ENCODE assay signal across 26 cellular contexts in the genomic region with DNA sequence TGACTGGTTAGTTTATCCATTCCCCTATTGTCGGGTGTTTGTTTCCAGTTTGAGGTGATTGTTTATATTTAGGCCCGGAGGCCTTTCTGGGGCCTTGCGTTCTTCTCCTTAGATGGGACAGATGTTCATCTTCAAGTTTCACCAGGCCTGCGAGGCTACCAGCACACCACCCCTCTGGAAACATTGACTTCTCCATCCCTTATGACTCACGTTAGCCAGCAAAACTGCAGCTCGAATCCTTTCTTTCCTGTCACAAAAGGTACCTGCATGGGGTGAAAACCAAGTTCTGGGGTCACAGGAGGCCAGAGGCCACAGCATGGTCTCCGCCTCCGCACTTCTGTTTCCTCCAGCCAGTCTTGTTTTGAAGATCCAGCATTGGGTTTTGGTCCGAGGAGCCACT. TPM values are rescaled to one million over a fixed set of nuclear protein-coding genes. Genes with fewer than 3 reads are reported as not detected.
DNase-seq lines count a peak whose midpoint lies in the region; ATAC-seq and TF ChIP-seq lines count a peak whose summit lies in the region.
"Had no signal": no experiment of that assay in that cellular context is flagged by ENCODE, and none has a peak within 500 bp of the region (broad histone marks: within the 10 kb centered on the region; RNA-seq: fewer than 3 reads in every experiment).

No MANE protein-coding gene starts in this region.

- H2BK5ac ChIP-seq in IMR-90 (ENCODE audit: low read depth, low read length, poor library complexity, severe bottlenecking) = no peak overlapping the region

- no peaks in the 10 kb centered on the region for H3K9me1 ChIP-seq in IMR-90 (ENCODE audit: insufficient read depth, low read length)

- H3K36me3 Mint-ChIP-seq in neural progenitor cell = peaks cover 2% of the 10 kb centered on the region
- H3K36me3 Mint-ChIP-seq in activated CD4-positive, alpha-beta memory T cell treated with anti-CD3 and anti-CD28 coated beads for 36 hours = no peaks in the 10 kb centered on the region
- H3K36me3 Mint-ChIP-seq: memory B cell, naive B cell had no signal

- H3K79me1 ChIP-seq in IMR-90 (ENCODE audit: low read depth in 1 of 2, low read length in 2 of 2) = no peaks in the 10 kb centered on the region

- peaks cover 2% of the 10 kb centered on the region for H3K27me3 Mint-ChIP-seq in neural progenitor cell (ENCODE audit: insufficient read depth, low read depth)
- no peaks in the 10 kb centered on the region for H3K27me3 Mint-ChIP-seq in activated CD4-positive, alpha-beta memory T cell treated with anti-CD3 and anti-CD28 coated beads for 36 hours
- H3K27me3 Mint-ChIP-seq: activated CD4-positive, alpha-beta T cell treated with anti-CD3 and anti-CD28 coated beads, Interleukin-2, amount 10 ng/mL, durations not matched to agents 24 days and 14 days; CD4-positive, alpha-beta T cell; memory B cell; naive B cell; stimulated activated naive CD8-positive, alpha-beta T cell treated with anti-CD3 and anti-CD28 coated beads, Interleukin-15, Interleukin-2, amounts not matched to agents 100 ng/mL and 50 ng/mL, for 24 hours had no signal

- peak overlapping the region; percentile 59 for H2AK9ac ChIP-seq in IMR-90 (replicated peaks; ENCODE audit: low read depth, low read length, poor library complexity)

- H3K9ac ChIP-seq in IMR-90 (ENCODE audit: low read depth, low read length) = no peak overlapping the region
- H3K9ac ChIP-seq in neural progenitor cell = no peak overlapping the region

- H2BK20ac ChIP-seq in IMR-90 (ENCODE audit: low read depth, low read length) = no peak overlapping the region

- TF ChIP-seq RAD21 in IMR-90 (IDR thresholded peaks at IDR 0.05; ENCODE audit: low read length) = no peak

- H2AK5ac ChIP-seq in IMR-90 (ENCODE audit: low read depth, low read length) = no peak overlapping the region

- 18% methylated on average over 3 of the region's 9 CpGs; no CpG with 5 or more reads in 1 of the 2 experiments for WGBS in IMR-90 (ENCODE audit: extremely low coverage in 2 of 2, insufficient read length in 1 of 2), 2 experiments

- no peaks in the 10 kb centered on the region for H3K36me3 ChIP-seq in IMR-90 (ENCODE audit: control insufficient read depth, insufficient read depth, low read length)
- no peaks in the 10 kb centered on the region for H3K36me3 ChIP-seq in neural progenitor cell
- H3K36me3 ChIP-seq: sigmoid colon, uterus had no signal

- H3K14ac ChIP-seq in IMR-90 (replicated peaks; ENCODE audit: low read depth, low read length) = no peak overlapping the region

- no peak overlapping the region for H3K4ac ChIP-seq in IMR-90 (ENCODE audit: low read depth, low read length)

- peaks cover 26% of the 10 kb centered on the region for H3K9me3 Mint-ChIP-seq in neural progenitor cell
- H3K9me3 Mint-ChIP-seq in activated CD4-positive, alpha-beta memory T cell treated with anti-CD3 and anti-CD28 coated beads for 36 hours = no peaks in the 10 kb centered on the region
- H3K9me3 Mint-ChIP-seq: activated CD4-positive, alpha-beta T cell treated with anti-CD3 and anti-CD28 coated beads, Interleukin-2, amount 10 ng/mL, durations not matched to agents 24 days and 14 days; memory B cell; stimulated activated naive CD8-positive, alpha-beta T cell treated with anti-CD3 and anti-CD28 coated beads, Interleukin-15, Interleukin-2, amounts not matched to agents 100 ng/mL and 50 ng/mL, for 24 hours had no signal

- H3K4me2 ChIP-seq in IMR-90 (ENCODE audit: low read depth, low read length) = peak overlapping the region; percentile 64
- H3K4me2 ChIP-seq in neural progenitor cell = no peak overlapping the region

- dilution Hi-C loops in IMR-90 (cut with HindIII; ENCODE audit: low sequenced_read_pairs, unreplicated experiment) = no loop called here

- H3K9me3 ChIP-seq in IMR-90 (ENCODE audit: control insufficient read depth, insufficient read depth, low read length) = peaks cover 4% of the 10 kb centered on the region; the same call in 1 of the 2 replicates
- H3K9me3 ChIP-seq in neural progenitor cell (ENCODE audit: low read depth) = no peaks in the 10 kb centered on the region
- H3K9me3 ChIP-seq: sigmoid colon, uterus had no signal

- in situ Hi-C loops in IMR-90 (cut with MboI; ENCODE audit: low sequenced_read_pairs) = no loop called here

- no peaks in the 10 kb centered on the region for H3K79me2 ChIP-seq in neural progenitor cell (ENCODE audit: low read depth)

- H3K4me3 Mint-ChIP-seq in neural progenitor cell = no peak overlapping the region
- no peak overlapping the region for H3K4me3 Mint-ChIP-seq in activated CD4-positive, alpha-beta memory T cell treated with anti-CD3 and anti-CD28 coated beads for 36 hours
- H3K4me3 Mint-ChIP-seq: activated CD4-positive, alpha-beta T cell treated with anti-CD3 and anti-CD28 coated beads, Interleukin-2, amount 10 ng/mL, durations not matched to agents 24 days and 14 days; CD4-positive, alpha-beta T cell; endodermal cell; memory B cell; stimulated activated naive CD8-positive, alpha-beta T cell treated with anti-CD3 and anti-CD28 coated beads, Interleukin-15, Interleukin-2, amounts not matched to agents 100 ng/mL and 50 ng/mL, for 24 hours had no signal

- H4K5ac ChIP-seq in IMR-90 (ENCODE audit: low read depth, low read length) = no peak overlapping the region

- no peak overlapping the region for H4K8ac ChIP-seq in IMR-90 (ENCODE audit: low read depth in 2 of 2, low read length in 2 of 2)

- no peak overlapping the region for H3K23ac ChIP-seq in IMR-90 (ENCODE audit: low read depth, low read length)

- H3K27ac ChIP-seq in IMR-90 (ENCODE audit: insufficient read depth, low read length) (peak overlapping the region; percentile 64; the same call in 1 of the 2 replicates), cingulate gyrus (ENCODE audit: low read depth, low read length) (peak overlapping the region; percentile 51), neural progenitor cell (no peak overlapping the region)

- intact Hi-C loops in IMR-90 (cut with micrococcal nuclease) = no loop called here
- intact Hi-C loops in activated CD4-positive, alpha-beta memory T cell treated with anti-CD3 and anti-CD28 coated beads for 36 hours (cut with micrococcal nuclease) = no loop called here

- peak overlapping the region; percentile 24 for H2AFZ ChIP-seq in IMR-90 (replicated peaks; ENCODE audit: low read length, poor library complexity)
- no peak overlapping the region for H2AFZ ChIP-seq in neural progenitor cell (replicated peaks)

- CTCF ChIA-PET in IMR-90 (lab: Yijun Ruan, JAX) = interaction anchor here (1.5 kb wide), 1 partner anchor 10 kb away, joined by 4 read pairs; no protein-coding TSS in a partner anchor
- CTCF ChIA-PET in activated CD4-positive, alpha-beta memory T cell treated with anti-CD3 and anti-CD28 coated beads for 36 hours (lab: Charles Lee) = no interaction called here

- no peak for TF ChIP-seq CTCF in IMR-90 (conservative IDR thresholded peaks at IDR 0.05; ENCODE audit: low read depth, low read length)
- no peak for TF ChIP-seq CTCF in neural progenitor cell (IDR thresholded peaks at IDR 0.05)

- H3K18ac ChIP-seq in IMR-90 (ENCODE audit: low read depth, low read length) = no peak overlapping the region

- POLR2A ChIA-PET in IMR-90 (lab: Charles Lee; ENCODE audit: unreplicated experiment) = no interaction called here
- POLR2A ChIA-PET in activated CD4-positive, alpha-beta memory T cell treated with anti-CD3 and anti-CD28 coated beads for 36 hours (lab: Charles Lee) = no interaction called here

- H3K4me1 ChIP-seq in IMR-90 (ENCODE audit: control insufficient read depth, insufficient read depth, low read length) = peaks cover 2% of the 10 kb centered on the region
- H3K4me1 ChIP-seq in neural progenitor cell = peaks cover 4% of the 10 kb centered on the region
- H3K4me1 ChIP-seq: uterus had no signal

- TF ChIP-seq POLR2A in IMR-90 (IDR thresholded peaks at IDR 0.05; ENCODE audit: low read depth, low read length) = no peak

- H3K27me3 ChIP-seq in IMR-90 (ENCODE audit: control insufficient read depth, insufficient read depth, low read length) = peaks cover 4% of the 10 kb centered on the region; the same call in 1 of the 2 replicates
- H3K27me3 ChIP-seq in neural progenitor cell = no peaks in the 10 kb centered on the region
- H3K27me3 ChIP-seq: sigmoid colon, uterus had no signal

- H3K56ac ChIP-seq in IMR-90 (ENCODE audit: extremely low read depth, insufficient read depth, low read length) = no peak overlapping the region

- no peak overlapping the region for H3K4me3 ChIP-seq in IMR-90 (ENCODE audit: insufficient read depth, low read depth, low read length)
- no peak overlapping the region for H3K4me3 ChIP-seq in neural progenitor cell
- H3K4me3 ChIP-seq: GM12878, sigmoid colon, uterus had no signal

- no peak overlapping the region for H4K91ac ChIP-seq in IMR-90 (ENCODE audit: insufficient read depth, low read depth, low read length)

- H2BK15ac ChIP-seq in IMR-90 (ENCODE audit: low read depth, low read length) = no peak overlapping the region

- BruUV-seq in IMR-90 (replicated peaks; lab: Mats Ljungman, UMichigan) = no TSS peak

- H4K20me1 ChIP-seq in IMR-90 (ENCODE audit: insufficient read depth, low read length) (no peaks in the 10 kb centered on the region), neural progenitor cell (ENCODE audit: low read depth) (no peaks in the 10 kb centered on the region)

- DNase-seq in AG08395 (ENCODE audit: low spot score) (peak; percentile 15), IMR-90 (peak; percentile 21), neural progenitor cell (ENCODE audit: low spot score) (no peak), SW480 (ENCODE audit: low spot score) (no peak)
- DNase-seq in activated CD4-positive, alpha-beta memory T cell treated with anti-CD3 and anti-CD28 coated beads for 36 hours = no peak
- DNase-seq: activated CD4-positive, alpha-beta T cell treated with anti-CD3 and anti-CD28 coated beads, Interleukin-2, amount 10 ng/mL, durations not matched to agents 24 days and 14 days; activated effector memory CD4-positive, alpha-beta T cell treated with anti-CD3 and anti-CD28 coated beads, Interleukin-2, amount 50 U/mL, for 16 hours; CD4-positive, alpha-beta T cell; cerebellar nuclear complex; endodermal cell; hypothalamus; naive B cell; NCI-H1105 treated with DMSO at 0.1 percent for 48 hours; NCI-H524; sigmoid colon; stimulated activated CD4-positive, alpha-beta T cell treated with anti-CD3 and anti-CD28 coated beads, Interleukin-2, amount 100 ng/mL, for 24 hours; T-helper 1 cell; uterus had no signal

- H2BK120ac ChIP-seq in IMR-90 (ENCODE audit: low read depth, low read length) = no peak overlapping the region

- peaks cover 25% of the 10 kb centered on the region for H3K4me1 Mint-ChIP-seq in neural progenitor cell
- peaks cover 20% of the 10 kb centered on the region for H3K4me1 Mint-ChIP-seq in activated CD4-positive, alpha-beta memory T cell treated with anti-CD3 and anti-CD28 coated beads for 36 hours (ENCODE audit: low read depth)

- peak overlapping the region; percentile 79 for H3K27ac Mint-ChIP-seq in neural progenitor cell
- H3K27ac Mint-ChIP-seq in activated CD4-positive, alpha-beta memory T cell treated with anti-CD3 and anti-CD28 coated beads for 36 hours = no peak overlapping the region
- H3K27ac Mint-ChIP-seq: activated CD4-positive, alpha-beta T cell treated with anti-CD3 and anti-CD28 coated beads, Interleukin-2, amount 10 ng/mL, durations not matched to agents 24 days and 14 days; CD4-positive, alpha-beta T cell; endodermal cell; memory B cell; naive B cell; stimulated activated naive CD8-positive, alpha-beta T cell treated with anti-CD3 and anti-CD28 coated beads, Interleukin-15, Interleukin-2, amounts not matched to agents 100 ng/mL and 50 ng/mL, for 24 hours had no signal

- ATAC-seq in IMR-90 (ENCODE audit: low read depth) (peak; percentile 44), GM18861 (IDR thresholded peaks at IDR 0.05; ENCODE audit: unreplicated experiment) (no peak), GM21390 (IDR thresholded peaks at IDR 0.05; ENCODE audit: unreplicated experiment) (no peak)
- ATAC-seq: GM12878 had no signal

- H3F3A ChIP-seq in neural progenitor cell (ENCODE audit: low read depth) = peaks cover 4% of the 10 kb centered on the region

RNA-seq across cellular contexts. Expression of gene NYX, which starts 5.4 kb away (rescaled TPM):
- total RNA-seq in IMR-90 (2012; rRNA removed) (not detected in 2 replicates), neural progenitor cell (ENCODE audit: low replicate concordance) (not detected in 2 replicates)
- polyA plus RNA-seq in IMR-90 (2012; rRNA removed) = not detected in 2 replicates
- not detected in 2 replicates for polyA plus RNA-seq in IMR-90 (2012; cell fraction: cytosol; rRNA removed)
- not detected in 2 replicates for polyA plus RNA-seq in IMR-90 (2012; cell fraction: nucleus; rRNA removed; ENCODE audit: low replicate concordance)
- not detected for total RNA-seq in activated CD4-positive, alpha-beta memory T cell treated with anti-CD3 and anti-CD28 coated beads for 36 hours
- total RNA-seq: activated CD4-positive, alpha-beta T cell treated with anti-CD3 and anti-CD28 coated beads, Interleukin-2, amount 10 ng/mL, durations not matched to agents 24 days and 14 days; CD4-positive, alpha-beta T cell; endodermal cell; GM12878; kidney epithelial cell; LHCN-M2; sigmoid colon; uterus had no signal

Comparison
In these comparisons a context has a peak if more than half of its experiments do, and no peak if none do; other contexts are left out.
1. DNase-seq: peak in AG08395 (single experiment) and IMR-90 (single experiment); none in neural progenitor cell (single experiment), activated CD4-positive, alpha-beta memory T cell treated with anti-CD3 and anti-CD28 coated beads for 36 hours (single experiment) and SW480 (single experiment).